8 cellular contexts compared by ENCODE assay signal in the genomic region with DNA sequence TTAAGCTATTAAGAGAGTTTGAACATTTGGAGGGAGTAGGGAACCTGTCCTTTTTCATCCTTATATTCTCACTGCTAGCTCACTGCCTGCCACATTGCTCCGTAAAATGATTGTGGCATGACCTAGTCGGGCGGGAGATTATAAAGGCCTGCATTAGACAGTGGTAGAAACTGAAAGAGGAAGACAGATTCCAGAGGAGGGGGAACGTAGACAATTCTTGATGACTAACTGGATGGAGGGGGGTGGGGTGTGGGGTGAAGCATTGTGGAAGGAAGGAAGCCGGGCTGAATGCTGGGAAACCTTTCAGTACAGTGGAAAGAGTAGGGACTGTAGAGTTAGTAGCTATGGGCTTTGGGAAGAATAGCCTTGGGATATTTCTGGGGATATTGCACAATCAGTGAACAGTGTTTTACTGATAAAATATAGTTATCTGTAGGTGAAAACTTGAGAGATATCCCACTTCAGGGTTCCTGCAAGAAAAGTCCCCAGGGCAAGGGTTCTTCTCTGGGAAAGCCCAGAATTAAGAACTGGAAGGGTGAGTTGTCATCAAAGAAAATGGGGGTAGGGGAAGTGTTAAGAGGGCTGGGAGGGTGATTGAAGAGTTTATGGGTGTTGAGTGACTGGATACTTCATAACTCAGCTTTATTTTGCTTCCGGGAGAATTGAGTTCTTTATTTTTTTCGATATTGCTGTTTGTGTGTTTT. TPM values are rescaled to one million over a fixed set of nuclear protein-coding genes. Genes with fewer than 3 reads are reported as not detected.
DNase-seq lines count a peak whose midpoint lies in the region; ATAC-seq and TF ChIP-seq lines count a peak whose summit lies in the region.

No MANE protein-coding gene starts in this region.

- H3K4me3 ChIP-seq in Loucy (ENCODE audit: low read length, poor library complexity, severe bottlenecking) (peak overlapping the region; percentile 97), endodermal cell (ENCODE audit: low read length) (peak overlapping the region; percentile 100), mesodermal cell (ENCODE audit: extremely low read depth, insufficient read depth, low read length, poor library complexity, severe bottlenecking) (peak overlapping the region; percentile 95)

- H3K9me3 ChIP-seq in CD4-positive, alpha-beta T cell (ENCODE audit: control insufficient read depth, low read length): no peaks in the 10 kb centered on the region
- H3K9me3 ChIP-seq in Loucy (ENCODE audit: insufficient read depth, low read depth, low read length): no peaks in the 10 kb centered on the region
- H3K9me3 ChIP-seq in endodermal cell (ENCODE audit: control insufficient read depth, low read length): no peaks in the 10 kb centered on the region
- no peaks in the 10 kb centered on the region for H3K9me3 ChIP-seq in mesodermal cell (ENCODE audit: control insufficient read depth, low read length)

- H3K9me3 Mint-ChIP-seq in CD4-positive, alpha-beta T cell: no peaks in the 10 kb centered on the region
- no peaks in the 10 kb centered on the region for H3K9me3 Mint-ChIP-seq in endodermal cell
- no peaks in the 10 kb centered on the region for H3K9me3 Mint-ChIP-seq in stimulated activated naive B cell treated with anti-CD40 and anti-IgM and Interleukin-4, amounts not matched to agents 10 μg/mL and 1 μg/mL and 100 μg/mL, for 72 hours

- H3K4me1 Mint-ChIP-seq in CD4-positive, alpha-beta T cell (ENCODE audit: low read depth): peaks cover 64% of the 10 kb centered on the region
- H3K4me1 Mint-ChIP-seq in endodermal cell: peaks cover 30% of the 10 kb centered on the region
- peaks cover 49 to 71% of the 10 kb centered on the region in 2 donors for H3K4me1 Mint-ChIP-seq in stimulated activated naive B cell treated with anti-CD40 and anti-IgM and Interleukin-4, amounts not matched to agents 10 μg/mL and 1 μg/mL and 100 μg/mL, for 72 hours

- POLR2A ChIA-PET in CD4-positive, alpha-beta T cell (lab: Charles Lee): interaction anchor here (1.2 to 5.6 kb wide), 6 partner anchors 23 to 58 kb away, joined by 4 to 60 read pairs (median 38); no protein-coding TSS in a partner anchor

- TF ChIP-seq CTCF in CD4-positive, alpha-beta T cell (IDR thresholded peaks at IDR 0.05): no peak
- TF ChIP-seq CTCF in Loucy (conservative IDR thresholded peaks at IDR 0.05; ENCODE audit: low read length) (no peak), endodermal cell (conservative IDR thresholded peaks at IDR 0.05) (no peak)

- H3K79me2 ChIP-seq in Loucy (ENCODE audit: insufficient read depth, low read length): peaks cover 71% of the 10 kb centered on the region

- peak overlapping the region; percentile 92 for H3K4me2 ChIP-seq in Loucy (ENCODE audit: low read depth, low read length, poor library complexity, severe bottlenecking)

- H3K4me1 ChIP-seq in Loucy (ENCODE audit: insufficient read depth, low read length, poor library complexity, severe bottlenecking) (peaks cover 32% of the 10 kb centered on the region), endodermal cell (ENCODE audit: control insufficient read depth, insufficient read depth, low read length) (peaks cover 4% of the 10 kb centered on the region), mesodermal cell (ENCODE audit: control insufficient read depth, insufficient read depth, low read length, poor library complexity, severe bottlenecking) (peaks cover 26% of the 10 kb centered on the region)

- peak overlapping the region; percentile 94 for H3K27ac Mint-ChIP-seq in CD4-positive, alpha-beta T cell
- H3K27ac Mint-ChIP-seq in endodermal cell: peak overlapping the region; percentile 37
- H3K27ac Mint-ChIP-seq in stimulated activated naive B cell treated with anti-CD40 and anti-IgM and Interleukin-4, amounts not matched to agents 10 μg/mL and 1 μg/mL and 100 μg/mL, for 72 hours: peak overlapping the region; percentile 99

- peak; percentile 56 for ATAC-seq in CD4-positive, alpha-beta T cell (ENCODE audit: poor library complexity)
- peak; percentile 57 to 60 for ATAC-seq in stimulated activated naive B cell treated with anti-CD40 and anti-IgM and Interleukin-4, amounts not matched to agents 10 μg/mL and 1 μg/mL and 100 μg/mL, for 72 hours (replicated peaks)

- no peaks in the 10 kb centered on the region for H3K27me3 ChIP-seq in CD4-positive, alpha-beta T cell (ENCODE audit: control insufficient read depth, insufficient read depth, low read length)
- H3K27me3 ChIP-seq in Loucy (ENCODE audit: insufficient read depth, low read length, poor library complexity, severe bottlenecking) (no peaks in the 10 kb centered on the region), endodermal cell (ENCODE audit: control insufficient read depth, insufficient read depth, low read length, poor library complexity, severe bottlenecking) (no peaks in the 10 kb centered on the region)

- no peaks in the 10 kb centered on the region for H3F3A ChIP-seq in Loucy (ENCODE audit: low read depth)

- intact Hi-C loops in CD4-positive, alpha-beta T cell (cut with DNase I, micrococcal nuclease): loop anchor here (2.0 to 5.0 kb wide), 3 partner anchors 59 to 413 kb away; a partner anchor contains a TSS

- no peaks in the 10 kb centered on the region for H3K9me2 ChIP-seq in Loucy (replicated peaks; ENCODE audit: low read depth, low read length)

- no peak overlapping the region for H2AFZ ChIP-seq in Loucy (ENCODE audit: low read length)

- peak in 8 of 10 experiments; percentile 24 to 52 (median 46) for DNase-seq in CD4-positive, alpha-beta T cell
- DNase-seq in activated CD4-positive, alpha-beta T cell treated with anti-CD3 and anti-CD28 coated beads for 48 hours: peak; percentile 72
- DNase-seq in endodermal cell (no peak), DMS79 treated with DMSO at 0.1 percent for 48 hours (lab: John Stamatoyannopoulos, UW) (no peak), NCI-H2029 (lab: John Stamatoyannopoulos, UW) (no peak)
- peak; percentile 22 for DNase-seq in stimulated activated naive B cell treated with anti-CD40 and anti-IgM and Interleukin-4, amounts not matched to agents 10 μg/mL and 1 μg/mL and 100 μg/mL, for 72 hours

- H3K27me3 Mint-ChIP-seq in CD4-positive, alpha-beta T cell: no peaks in the 10 kb centered on the region
- H3K27me3 Mint-ChIP-seq in endodermal cell (ENCODE audit: insufficient read depth): no peaks in the 10 kb centered on the region
- H3K27me3 Mint-ChIP-seq in stimulated activated naive B cell treated with anti-CD40 and anti-IgM and Interleukin-4, amounts not matched to agents 10 μg/mL and 1 μg/mL and 100 μg/mL, for 72 hours: no peaks in the 10 kb centered on the region

- H3K4me3 Mint-ChIP-seq in CD4-positive, alpha-beta T cell: peak overlapping the region; percentile 98
- H3K4me3 Mint-ChIP-seq in endodermal cell: peak overlapping the region; percentile 85
- H3K4me3 Mint-ChIP-seq in stimulated activated naive B cell treated with anti-CD40 and anti-IgM and Interleukin-4, amounts not matched to agents 10 μg/mL and 1 μg/mL and 100 μg/mL, for 72 hours: peak overlapping the region; percentile 98 to 99

- peak overlapping the region; percentile 96 for H3K9ac ChIP-seq in Loucy (ENCODE audit: low read depth, low read length, poor library complexity, severe bottlenecking)
- H3K9ac ChIP-seq in endodermal cell (ENCODE audit: extremely low read depth, low read length, poor library complexity, severe bottlenecking): no peak overlapping the region

- peak overlapping the region; percentile 56 for H3K27ac ChIP-seq in CD4-positive, alpha-beta T cell (ENCODE audit: low read depth, low read length)
- H3K27ac ChIP-seq in endodermal cell (ENCODE audit: low read depth, low read length) (no peak overlapping the region), mesodermal cell (ENCODE audit: low read depth, low read length, severe bottlenecking) (peak overlapping the region; percentile 86)

- CTCF ChIA-PET in CD4-positive, alpha-beta T cell (lab: Charles Lee): interaction anchor here (0.7 to 2.2 kb wide), 4 partner anchors 16 to 62 kb away, joined by 3 to 10 read pairs (median 5); no protein-coding TSS in a partner anchor

- peaks cover 5% of the 10 kb centered on the region; the same call in 1 of the 2 replicates for H3K36me3 ChIP-seq in Loucy (ENCODE audit: insufficient read depth, low read length)
- H3K36me3 ChIP-seq in endodermal cell (ENCODE audit: control insufficient read depth, insufficient read depth, low read length): peaks cover 14% of the 10 kb centered on the region
- peaks cover 40% of the 10 kb centered on the region for H3K36me3 ChIP-seq in mesodermal cell (ENCODE audit: control insufficient read depth, insufficient read depth, low read length)

- WGBS in endodermal cell (ENCODE audit: insufficient coverage in 1 of 2, insufficient read length in 1 of 2), 2 experiments: 55 to 82% methylated on average over 5 to 7 of the region's 7 CpGs
- WGBS in mesodermal cell (ENCODE audit: insufficient coverage in 2 of 2), 2 experiments: 42 to 55% methylated on average over 5 of the region's 7 CpGs

- peaks cover 57% of the 10 kb centered on the region for H3K36me3 Mint-ChIP-seq in CD4-positive, alpha-beta T cell (ENCODE audit: low read depth)
- H3K36me3 Mint-ChIP-seq in endodermal cell (ENCODE audit: low read depth): peaks cover 9% of the 10 kb centered on the region
- H3K36me3 Mint-ChIP-seq in stimulated activated naive B cell treated with anti-CD40 and anti-IgM and Interleukin-4, amounts not matched to agents 10 μg/mL and 1 μg/mL and 100 μg/mL, for 72 hours: peaks cover 4 to 34% of the 10 kb centered on the region in 2 donors

- peaks cover 54% of the 10 kb centered on the region for H4K20me1 ChIP-seq in Loucy (ENCODE audit: insufficient read depth, low read length, poor library complexity, severe bottlenecking)

RNA-seq across cellular contexts. Expression of a gene that starts 2.1 kb away (rescaled TPM):
- total RNA-seq in CD4-positive, alpha-beta T cell: 100 to 1,000 TPM; 181 to 191 TPM
- 10 to 100 TPM; 61.4 to 62.7 TPM for total RNA-seq in endodermal cell
- polyA plus RNA-seq in endodermal cell (2013, experiment 1 of 2): 49.1 TPM
- 45.9 TPM for polyA plus RNA-seq in endodermal cell (2013, experiment 2 of 2)
- polyA plus RNA-seq in mesodermal cell (2013, experiment 1 of 2): 83.8 TPM
- 71.0 TPM for polyA plus RNA-seq in mesodermal cell (2013, experiment 2 of 2)

RNA-seq across cellular contexts. Expression of a gene that starts 13.9 kb away (rescaled TPM):
- total RNA-seq in CD4-positive, alpha-beta T cell: 10 to 100 TPM; 24.1 to 27.7 TPM
- 10 to 100 TPM; 26.5 to 32.8 TPM for total RNA-seq in endodermal cell
- polyA plus RNA-seq in endodermal cell (2013, experiment 1 of 2): 23.7 TPM
- polyA plus RNA-seq in endodermal cell (2013, experiment 2 of 2): 23.3 TPM
- polyA plus RNA-seq in mesodermal cell (2013, experiment 1 of 2): 17.7 TPM
- polyA plus RNA-seq in mesodermal cell (2013, experiment 2 of 2): 17.0 TPM

Comparison
In these comparisons a context has a peak if more than half of its experiments do, and no peak if none do; other contexts are left out.
1. DNase-seq: peak in CD4-positive, alpha-beta T cell (8 of 10), activated CD4-positive, alpha-beta T cell treated with anti-CD3 and anti-CD28 coated beads for 48 hours (single experiment) and stimulated activated naive B cell treated with anti-CD40 and anti-IgM and Interleukin-4, amounts not matched to agents 10 μg/mL and 1 μg/mL and 100 μg/mL, for 72 hours (single experiment); none in endodermal cell (single experiment), DMS79 treated with DMSO at 0.1 percent for 48 hours (single experiment) and NCI-H2029 (single experiment).
2. H3K27ac Mint-ChIP-seq: peak in every context shown above with its lines; median percentile 99 in stimulated activated naive B cell treated with anti-CD40 and anti-IgM and Interleukin-4, amounts not matched to agents 10 μg/mL and 1 μg/mL and 100 μg/mL, for 72 hours; 94 in CD4-positive, alpha-beta T cell; 37 in endodermal cell.
3. Peak in every context shown above with its lines, with median percentiles within 50 percentile points of each other: H3K4me3 Mint-ChIP-seq and H3K4me3 ChIP-seq.